27 cellular contexts compared by ENCODE assay signal in genomic region chr11:19832166-19832750, GRCh38.
DNase-seq lines count a peak whose midpoint lies in the region; ATAC-seq and TF ChIP-seq lines count a peak whose summit lies in the region.
"Had no signal": no experiment of that assay in that cellular context is flagged by ENCODE, and none has a peak within 500 bp of the region (broad histone marks: within the 10 kb centered on the region; RNA-seq: fewer than 3 reads in every experiment).

No MANE protein-coding gene starts in this region.

- H3K27ac ChIP-seq in caudate nucleus (ENCODE audit: low read depth, low read length): peak overlapping the region; percentile 65
- H3K27ac ChIP-seq in gastrocnemius medialis: no peak overlapping the region
- H3K27ac ChIP-seq in CD4-positive, alpha-beta T cell (ENCODE audit: low read depth, low read length): no peak overlapping the region
- H3K27ac ChIP-seq: BLaER1 treated with 17β-estradiol and CSF1 and Interleukin-3, amounts not matched to agents 10 nM and 100 nM; sigmoid colon had no signal

- H3K9me3 Mint-ChIP-seq in progenitor cell of endocrine pancreas (ENCODE audit: low read depth): peaks cover 7% of the 10 kb centered on the region
- no peaks in the 10 kb centered on the region for H3K9me3 Mint-ChIP-seq in CD4-positive, alpha-beta T cell
- H3K9me3 Mint-ChIP-seq in activated CD4-positive, alpha-beta T cell treated with anti-CD3 and anti-CD28 coated beads, Interleukin-2, amount 10 ng/mL, durations not matched to agents 24 days and 14 days: no peaks in the 10 kb centered on the region
- H3K9me3 Mint-ChIP-seq: activated T-helper 1 cell treated with anti-CD3 and anti-CD28 coated beads, Interleukin-12 subunit alpha, Interleukin-12 subunit beta, Interleukin-2, Interleukin-4 antibody, amounts not matched to agents 30 ng/mL and 10 ng/mL and 1 ng/mL, durations not matched to agents 14 hours and 24 hours and 36 hours; natural killer cell treated with Interleukin-12 subunit alpha and Interleukin-12 subunit beta and Interleukin-15 and Interleukin-18, amount 100 ng/mL, for 72 hours had no signal

- H3K4me3 ChIP-seq in H7 (ENCODE audit: insufficient read depth, low read depth, low read length) (no peak overlapping the region), gastrocnemius medialis (no peak overlapping the region)
- H3K4me3 ChIP-seq: BLaER1 treated with 17β-estradiol and CSF1 and Interleukin-3, amounts not matched to agents 10 nM and 100 nM; GM12878; mucosa of descending colon; sigmoid colon had no signal

- no peak for ATAC-seq in gastrocnemius medialis
- ATAC-seq in CD4-positive, alpha-beta T cell (ENCODE audit: poor library complexity): no peak
- ATAC-seq: GM12878; mucosa of descending colon; natural killer cell treated with Interleukin-12 subunit alpha and Interleukin-12 subunit beta and Interleukin-15 and Interleukin-18, amount 100 ng/mL, for 72 hours; Panc1; stimulated activated naive B cell treated with anti-CD40 and anti-IgM and Interleukin-4, amounts not matched to agents 10 μg/mL and 1 μg/mL and 100 μg/mL, for 72 hours had no signal

- no peak for TF ChIP-seq POLR2A in gastrocnemius medialis (IDR thresholded peaks at IDR 0.05)

- in situ Hi-C loops in gastrocnemius medialis (cut with MboI; ENCODE audit: low sequenced_read_pairs in 4 of 4): no loop called here

- POLR2A ChIA-PET in CD4-positive, alpha-beta T cell (lab: Charles Lee): no interaction called here

- CTCF ChIA-PET in CD4-positive, alpha-beta T cell (lab: Charles Lee): no interaction called here

- intact Hi-C loops in gastrocnemius medialis (cut with DNase I; ENCODE audit: low total_unique reads): no loop called here
- intact Hi-C loops in CD4-positive, alpha-beta T cell (cut with DNase I, micrococcal nuclease): no loop called here
- intact Hi-C loops in activated CD4-positive, alpha-beta T cell treated with anti-CD3 and anti-CD28 coated beads, Interleukin-2, amount 10 ng/mL, durations not matched to agents 24 days and 14 days (cut with micrococcal nuclease): no loop called here

- no peak overlapping the region for H3K4me3 Mint-ChIP-seq in progenitor cell of endocrine pancreas (ENCODE audit: low read depth)
- H3K4me3 Mint-ChIP-seq in CD4-positive, alpha-beta T cell: no peak overlapping the region
- no peak overlapping the region for H3K4me3 Mint-ChIP-seq in activated CD4-positive, alpha-beta T cell treated with anti-CD3 and anti-CD28 coated beads, Interleukin-2, amount 10 ng/mL, durations not matched to agents 24 days and 14 days
- H3K4me3 Mint-ChIP-seq: activated T-helper 1 cell treated with anti-CD3 and anti-CD28 coated beads, Interleukin-12 subunit alpha, Interleukin-12 subunit beta, Interleukin-2, Interleukin-4 antibody, amounts not matched to agents 30 ng/mL and 10 ng/mL and 1 ng/mL, durations not matched to agents 14 hours and 24 hours and 36 hours; dendritic cell treated with granulocyte-macrophage colony-stimulating factor and Interleukin-4, amounts not matched to agents 40 ng/mL and 50 ng/mL, for 4 days; natural killer cell treated with Interleukin-12 subunit alpha and Interleukin-12 subunit beta and Interleukin-15 and Interleukin-18, amount 100 ng/mL, for 72 hours; stimulated activated naive B cell treated with anti-CD40 and anti-IgM and Interleukin-4, amounts not matched to agents 10 μg/mL and 1 μg/mL and 100 μg/mL, for 72 hours had no signal

- H3K27ac Mint-ChIP-seq in progenitor cell of endocrine pancreas: peak overlapping the region; percentile 29
- no peak overlapping the region for H3K27ac Mint-ChIP-seq in CD4-positive, alpha-beta T cell
- no peak overlapping the region for H3K27ac Mint-ChIP-seq in activated CD4-positive, alpha-beta T cell treated with anti-CD3 and anti-CD28 coated beads, Interleukin-2, amount 10 ng/mL, durations not matched to agents 24 days and 14 days
- H3K27ac Mint-ChIP-seq: activated T-helper 1 cell treated with anti-CD3 and anti-CD28 coated beads, Interleukin-12 subunit alpha, Interleukin-12 subunit beta, Interleukin-2, Interleukin-4 antibody, amounts not matched to agents 30 ng/mL and 10 ng/mL and 1 ng/mL, durations not matched to agents 14 hours and 24 hours and 36 hours; dendritic cell treated with granulocyte-macrophage colony-stimulating factor and Interleukin-4, amounts not matched to agents 40 ng/mL and 50 ng/mL, for 4 days; natural killer cell treated with Interleukin-12 subunit alpha and Interleukin-12 subunit beta and Interleukin-15 and Interleukin-18, amount 100 ng/mL, for 72 hours; stimulated activated naive B cell treated with anti-CD40 and anti-IgM and Interleukin-4, amounts not matched to agents 10 μg/mL and 1 μg/mL and 100 μg/mL, for 72 hours had no signal

- no peak for TF ChIP-seq CTCF in progenitor cell of endocrine pancreas (IDR thresholded peaks at IDR 0.05; ENCODE audit: unreplicated experiment)
- TF ChIP-seq CTCF in gastrocnemius medialis (IDR thresholded peaks at IDR 0.05 in 4 of 5, conservative IDR thresholded peaks at IDR 0.05 in 1 of 5): no peak
- TF ChIP-seq CTCF in CD4-positive, alpha-beta T cell (IDR thresholded peaks at IDR 0.05): no peak

- peaks cover 10% of the 10 kb centered on the region for H3K4me1 Mint-ChIP-seq in progenitor cell of endocrine pancreas (ENCODE audit: low read depth)
- no peaks in the 10 kb centered on the region for H3K4me1 Mint-ChIP-seq in CD4-positive, alpha-beta T cell (ENCODE audit: low read depth)
- H3K4me1 Mint-ChIP-seq in activated CD4-positive, alpha-beta T cell treated with anti-CD3 and anti-CD28 coated beads, Interleukin-2, amount 10 ng/mL, durations not matched to agents 24 days and 14 days: no peaks in the 10 kb centered on the region
- H3K4me1 Mint-ChIP-seq: stimulated activated naive B cell treated with anti-CD40 and anti-IgM and Interleukin-4, amounts not matched to agents 10 μg/mL and 1 μg/mL and 100 μg/mL, for 72 hours had no signal

- H3K36me3 ChIP-seq in H7 (replicated peaks; ENCODE audit: control insufficient read depth, insufficient read depth, low read length): peaks cover 9% of the 10 kb centered on the region
- no peaks in the 10 kb centered on the region for H3K36me3 ChIP-seq in gastrocnemius medialis
- H3K36me3 ChIP-seq: BLaER1 treated with 17β-estradiol and CSF1 and Interleukin-3, amounts not matched to agents 10 nM and 100 nM had no signal

- no peaks in the 10 kb centered on the region for H3K4me1 ChIP-seq in gastrocnemius medialis

- peaks cover 20% of the 10 kb centered on the region for H3K36me3 Mint-ChIP-seq in progenitor cell of endocrine pancreas (ENCODE audit: insufficient read depth)
- H3K36me3 Mint-ChIP-seq in CD4-positive, alpha-beta T cell (ENCODE audit: low read depth): no peaks in the 10 kb centered on the region
- no peaks in the 10 kb centered on the region for H3K36me3 Mint-ChIP-seq in activated CD4-positive, alpha-beta T cell treated with anti-CD3 and anti-CD28 coated beads, Interleukin-2, amount 10 ng/mL, durations not matched to agents 24 days and 14 days (ENCODE audit: low read depth)
- H3K36me3 Mint-ChIP-seq: natural killer cell treated with Interleukin-12 subunit alpha and Interleukin-12 subunit beta and Interleukin-15 and Interleukin-18, amount 100 ng/mL, for 72 hours had no signal

- no peaks in the 10 kb centered on the region for H3K9me3 ChIP-seq in gastrocnemius medialis
- H3K9me3 ChIP-seq in CD4-positive, alpha-beta T cell (ENCODE audit: control insufficient read depth, low read length): no peaks in the 10 kb centered on the region
- H3K9me3 ChIP-seq: Caco-2, mucosa of descending colon, sigmoid colon had no signal

- DNase-seq in NCI-H2171 (lab: John Stamatoyannopoulos, UW) (peak; percentile 29), caudate nucleus (lab: John Stamatoyannopoulos, UW) (peak in 37 of 61 donors; percentile 10 to 87 (median 28)), hypothalamus (lab: John Stamatoyannopoulos, UW) (peak in 28 of 51 donors; percentile 14 to 71 (median 40)), progenitor cell of endocrine pancreas (ENCODE audit: low spot score, unreplicated experiment) (no peak), H7 (no peak), gastrocnemius medialis (no peak)
- no peak for DNase-seq in CD4-positive, alpha-beta T cell
- DNase-seq in activated CD4-positive, alpha-beta T cell treated with anti-CD3 and anti-CD28 coated beads, Interleukin-2, amount 10 ng/mL, durations not matched to agents 24 days and 14 days: no peak
- DNase-seq: activated CD4-positive, alpha-beta T cell treated with anti-CD3 and anti-CD28 coated beads, Interleukin-2, amount 50 U/mL, for 4 hours; activated CD4-positive, CD25-positive, alpha-beta regulatory T cell; activated naive CD4-positive, alpha-beta T cell treated with anti-CD3 and anti-CD28 coated beads, Interleukin-2, amount 50 U/mL, for 16 hours; amniotic stem cell; Caco-2; mucosa of descending colon; NCI-H146; NCI-H2107; NCI-H446 treated with DMSO at 0.1 percent for 48 hours; SHP77; sigmoid colon; stimulated activated CD4-positive, alpha-beta T cell treated with anti-CD3 and anti-CD28 coated beads, Interleukin-4, amount 100 ng/mL, for 4 hours; stimulated activated naive B cell treated with anti-CD40 and anti-IgM and Interleukin-4, amounts not matched to agents 10 μg/mL and 1 μg/mL and 100 μg/mL, for 72 hours had no signal

- no peaks in the 10 kb centered on the region for H3K27me3 Mint-ChIP-seq in progenitor cell of endocrine pancreas
- H3K27me3 Mint-ChIP-seq in CD4-positive, alpha-beta T cell: no peaks in the 10 kb centered on the region
- H3K27me3 Mint-ChIP-seq in activated CD4-positive, alpha-beta T cell treated with anti-CD3 and anti-CD28 coated beads, Interleukin-2, amount 10 ng/mL, durations not matched to agents 24 days and 14 days: no peaks in the 10 kb centered on the region
- H3K27me3 Mint-ChIP-seq: dendritic cell treated with granulocyte-macrophage colony-stimulating factor and Interleukin-4, amounts not matched to agents 40 ng/mL and 50 ng/mL, for 4 days; natural killer cell treated with Interleukin-12 subunit alpha and Interleukin-12 subunit beta and Interleukin-15 and Interleukin-18, amount 100 ng/mL, for 72 hours; stimulated activated naive B cell treated with anti-CD40 and anti-IgM and Interleukin-4, amounts not matched to agents 10 μg/mL and 1 μg/mL and 100 μg/mL, for 72 hours had no signal

- H3K27me3 ChIP-seq in H7 (ENCODE audit: control insufficient read depth, insufficient read depth, low read length) (no peaks in the 10 kb centered on the region), gastrocnemius medialis (no peaks in the 10 kb centered on the region)
- no peaks in the 10 kb centered on the region for H3K27me3 ChIP-seq in CD4-positive, alpha-beta T cell (ENCODE audit: control insufficient read depth, insufficient read depth, low read length)
- H3K27me3 ChIP-seq: BLaER1 treated with 17β-estradiol and CSF1 and Interleukin-3, amounts not matched to agents 10 nM and 100 nM; sigmoid colon had no signal

Comparison
In these comparisons a context has a peak if more than half of its experiments do, and no peak if none do; other contexts are left out.
1. DNase-seq: peak in NCI-H2171 (single experiment), caudate nucleus (37 of 61) and hypothalamus (28 of 51); none in progenitor cell of endocrine pancreas (single experiment), H7 (single experiment), gastrocnemius medialis (0 of 2), CD4-positive, alpha-beta T cell (0 of 10) and activated CD4-positive, alpha-beta T cell treated with anti-CD3 and anti-CD28 coated beads, Interleukin-2, amount 10 ng/mL, durations not matched to agents 24 days and 14 days (single experiment).